In the genomic region with DNA sequence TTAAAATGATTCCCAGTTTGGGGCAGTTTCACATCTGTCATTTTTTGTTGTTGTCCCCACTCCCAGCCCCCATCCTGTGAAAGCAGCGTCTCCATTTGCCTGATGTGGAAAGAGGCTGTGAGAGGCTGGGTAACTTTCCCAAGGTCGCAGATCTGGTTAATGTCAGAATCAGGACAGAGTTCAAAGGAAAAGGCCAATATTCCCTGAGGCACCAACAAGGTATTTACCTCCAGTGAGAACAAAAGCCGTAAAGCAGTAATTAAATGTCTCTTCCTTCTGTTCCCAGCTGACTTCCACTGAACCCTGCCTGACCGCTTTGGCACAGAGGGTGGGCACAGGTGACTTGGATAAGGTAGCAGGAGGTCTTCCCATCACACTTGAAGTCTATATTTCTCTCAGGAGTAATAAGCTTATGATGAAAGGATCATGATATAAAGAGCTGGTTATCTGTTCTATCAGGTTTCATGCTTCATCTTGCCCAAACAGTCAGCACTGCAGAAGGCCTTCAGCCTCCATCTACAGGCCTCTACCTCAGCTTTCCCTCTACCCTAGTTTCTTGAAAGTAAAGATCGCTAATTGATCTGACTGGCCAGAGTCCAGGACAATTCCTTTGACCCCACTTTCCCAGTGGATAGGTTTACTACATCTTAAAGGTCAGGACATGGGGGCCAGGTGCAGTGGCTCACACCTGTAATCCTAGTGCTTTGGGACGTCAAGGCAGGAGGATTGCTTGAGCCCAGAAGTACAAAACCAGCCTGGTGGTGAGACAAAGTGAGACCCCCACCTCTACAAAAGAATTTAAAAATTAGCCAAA, we compare ENCODE assay signal across 9 cellular contexts. TPM values are rescaled to one million over a fixed set of nuclear protein-coding genes. Genes with fewer than 3 reads are reported as not detected.
DNase-seq lines count a peak whose midpoint lies in the region; ATAC-seq, FAIRE-seq and TF ChIP-seq lines count a peak whose summit lies in the region.
"Had no signal": no experiment of that assay in that cellular context is flagged by ENCODE, and none has a peak within 500 bp of the region (broad histone marks: within the 10 kb centered on the region; RNA-seq: fewer than 3 reads in every experiment).

No MANE protein-coding gene starts in this region.

- H3K27me3 ChIP-seq in HepG2 (ENCODE audit: control insufficient read depth in 1 of 2, insufficient read depth in 2 of 2, low read length in 2 of 2): no peaks in the 10 kb centered on the region

- H3K4me2 ChIP-seq in HepG2 (ENCODE audit: low read depth, low read length): peak overlapping the region; percentile 73

- H3K9me3 ChIP-seq in HepG2 (ENCODE audit: low read length): no peaks in the 10 kb centered on the region

- no peak overlapping the region for H2AFZ ChIP-seq in HepG2 (ENCODE audit: low read length)

- no peak for TF ChIP-seq POLR2A in HepG2 (IDR thresholded peaks at IDR 0.05; ENCODE audit: insufficient read depth in 1 of 2, low read depth in 2 of 2, low read length in 2 of 2)

- no peak for TF ChIP-seq RAD21 in HepG2 (CRISPR knock-in tag; IDR thresholded peaks at IDR 0.05)

- FAIRE-seq in HepG2 (lab: Jason Lieb, UNC): peak; percentile 72

- no peaks in the 10 kb centered on the region for H3K36me3 ChIP-seq in HepG2 (replicated peaks in 1 of 2; ENCODE audit: control insufficient read depth in 1 of 2, insufficient read depth in 2 of 2, low read length in 2 of 2)

- in situ Hi-C loops in astrocyte of the spinal cord (cut with HindIII; ENCODE audit: low sequenced_read_pairs) (no loop called here), HepG2 (cut with HindIII; ENCODE audit: extremely low pct_ligation_motif_present, low pct_unique_long_range_greater_than_20kb) (no loop called here)

- intact Hi-C loops in HepG2 (cut with micrococcal nuclease; ENCODE audit: unreplicated experiment): loop anchor here (10.0 kb wide), 1 partner anchor 426 kb away; no protein-coding TSS in a partner anchor

- peak overlapping the region; percentile 12 for H3K9ac ChIP-seq in HepG2 (ENCODE audit: insufficient read depth, low read depth, low read length)

- POLR2A ChIA-PET in HepG2 (lab: Yijun Ruan, JAX) (interaction anchor here (1.1 to 4.5 kb wide), 5 partner anchors 10 to 964 kb away, joined by 3 to 81 read pairs (median 3); a partner anchor contains a TSS), GM10248 (lab: Yijun Ruan, JAX) (no interaction called here)

- DNase-seq in NCI-H146 treated with DMSO at 0.1 percent for 48 hours (lab: John Stamatoyannopoulos, UW; ENCODE audit: unreplicated experiment) (peak; percentile 51), astrocyte of the spinal cord (ENCODE audit: low read depth, low spot score) (peak; percentile 47), HepG2 (ENCODE audit: low spot score) (peak; percentile 78), substantia nigra (lab: John Stamatoyannopoulos, UW) (no peak), GM10248 (ENCODE audit: extremely low spot score) (no peak)
- no peak for DNase-seq in activated CD4-positive, alpha-beta T cell treated with anti-CD3 and anti-CD28 coated beads for 1 hour
- DNase-seq: NCI-H187 had no signal

- no peaks in the 10 kb centered on the region for H3K79me2 ChIP-seq in HepG2 (ENCODE audit: insufficient read depth, low read length)

- no peak for TF ChIP-seq CTCF in astrocyte of the spinal cord (IDR thresholded peaks at IDR 0.05; ENCODE audit: low read depth, low read length)
- TF ChIP-seq CTCF in HepG2 (CRISPR knock-in tag; IDR thresholded peaks at IDR 0.05): no peak
- no peak for TF ChIP-seq CTCF in GM10248 (IDR thresholded peaks at IDR 0.05; ENCODE audit: control extremely low read depth, extremely low read depth, low read depth, missing control alignments)

- H3K4me1 ChIP-seq in HepG2 (ENCODE audit: insufficient read depth, low read length): peaks cover 61% of the 10 kb centered on the region

- H3K27ac ChIP-seq in HepG2 (ENCODE audit: extremely low read length, insufficient read depth, low read length): peak overlapping the region; percentile 58
- peak overlapping the region; percentile 83 for H3K27ac ChIP-seq in substantia nigra (ENCODE audit: low read depth, low read length, poor library complexity, severe bottlenecking)

- no peaks in the 10 kb centered on the region for H4K20me1 ChIP-seq in HepG2 (ENCODE audit: insufficient read depth, low read length)

- H3K4me3 ChIP-seq in astrocyte of the spinal cord (ENCODE audit: low read depth, low read length) (no peak overlapping the region), HepG2 (replicated peaks in 1 of 3; ENCODE audit: insufficient read depth in 1 of 3, low read depth in 2 of 3, low read length in 3 of 3) (peak overlapping the region in 2 of 3 experiments; percentile 7 to 35; a peak in 3 of 6 replicates)

- BruUV-seq in HepG2 (replicated peaks; lab: Mats Ljungman, UMichigan): no TSS peak

- peak in 1 of 2 experiments; percentile 82; a peak in 2 of 4 replicates for TF ChIP-seq EP300 in HepG2 (IDR thresholded peaks at IDR 0.05; ENCODE audit: low read depth in 2 of 2, low read length in 2 of 2)
- TF ChIP-seq EP300 in HepG2 (CRISPR knock-in tag; IDR thresholded peaks at IDR 0.05; ENCODE audit: borderline replicate concordance): no peak

- ATAC-seq in HepG2 (peak; percentile 59), GM21515 (IDR thresholded peaks at IDR 0.05; ENCODE audit: unreplicated experiment) (no peak), HG02970 (IDR thresholded peaks at IDR 0.05; ENCODE audit: low FRiP score, unreplicated experiment) (no peak)

- 10% methylated on average over 6 of the region's 6 CpGs for WGBS in HepG2 (ENCODE audit: low lambda C conversion rate)

- CTCF ChIA-PET in HepG2 (lab: Yijun Ruan, JAX; ENCODE audit: low intra/inter-chr PET ratio, low total read pairs): no interaction called here
- CTCF ChIA-PET in GM10248 (lab: Yijun Ruan, JAX): interaction anchor here (1.0 to 3.5 kb wide), 8 partner anchors 10 to 330 kb away, joined by 3 to 11 read pairs (median 5); a partner anchor contains a TSS

TF ChIP-seq in HepG2, 621 proteins besides CTCF, POLR2A, EP300 and RAD21 (continues in another document):
- TF ChIP-seq ZFP36L1 (CRISPR knock-in tag; IDR thresholded peaks at IDR 0.05) (0 out of 2 replicates have a peak, but pooled peaks have one; percentile 45), IRX3 (CRISPR knock-in tag; IDR thresholded peaks at IDR 0.05; ENCODE audit: borderline replicate concordance, low read depth) (0 out of 2 replicates have a peak, but pooled peaks have one; percentile 28), KDM6A (CRISPR knock-in tag; IDR thresholded peaks at IDR 0.05; ENCODE audit: low read depth) (peak; percentile 83), FOXO1 (CRISPR knock-in tag; IDR thresholded peaks at IDR 0.05) (peak; percentile 59; the same call in 1 of the 2 replicates), ONECUT2 (CRISPR knock-in tag; IDR thresholded peaks at IDR 0.05) (peak; percentile 34; the same call in 1 of the 2 replicates)

RNA-seq across cellular contexts. Expression of a gene that starts 9.4 kb away (rescaled TPM):
- total RNA-seq in HepG2 (2016; rRNA removed; fragmentation: Illumina TruSeq; extraction: Trizol): 0.35 TPM in 1 of 2 replicates, not detected in the other
- total RNA-seq in HepG2 (2016; cell fraction: cytosol; rRNA removed; fragmentation: Illumina TruSeq; extraction: Trizol; ENCODE audit: low read depth): 0.71 TPM in 1 of 2 replicates, not detected in the other
- total RNA-seq in HepG2 (2016; cell fraction: insoluble cytoplasmic fraction; rRNA removed; fragmentation: Illumina TruSeq; extraction: Trizol): not detected in 2 replicates
- total RNA-seq in HepG2 (2016; cell fraction: membrane; rRNA removed; fragmentation: Illumina TruSeq; extraction: Trizol): 0.31 and 0.48 TPM in 2 replicates
- not detected in 2 replicates for total RNA-seq in HepG2 (2016; cell fraction: nucleus; rRNA removed; fragmentation: Illumina TruSeq; extraction: Trizol)
- not detected in 2 replicates for polyA plus RNA-seq in HepG2 (2011; rRNA removed)
- polyA plus RNA-seq in HepG2 (2011; cell fraction: cytosol; rRNA removed): not detected in 2 replicates
- polyA plus RNA-seq in HepG2 (2011; cell fraction: nucleus; rRNA removed): 0.19 TPM in 1 of 2 replicates, not detected in the other
- polyA plus RNA-seq in HepG2 (2012): 0.24 TPM in 1 of 2 replicates, not detected in the other
- 0.69 and 0.77 TPM in 2 replicates for polyA plus RNA-seq in HepG2 (2016; cell fraction: cytosol; fragmentation: Illumina TruSeq; extraction: Trizol; ENCODE audit: low read depth)
- polyA plus RNA-seq in HepG2 (2016; cell fraction: insoluble cytoplasmic fraction; fragmentation: Illumina TruSeq; extraction: Trizol; ENCODE audit: low read depth): not detected in 2 replicates
- polyA plus RNA-seq in HepG2 (2016; cell fraction: membrane; fragmentation: Illumina TruSeq; extraction: Trizol; ENCODE audit: low read depth): 0.62 and 1.2 TPM in 2 replicates
- polyA plus RNA-seq in HepG2 (2016; cell fraction: nucleus; fragmentation: Illumina TruSeq; extraction: Trizol; ENCODE audit: insufficient read depth, low read depth): not detected in 2 replicates
- not detected in 2 replicates for polyA minus RNA-seq in HepG2 (2011; rRNA and poly(A)+ RNA removed; ENCODE audit: low replicate concordance)
- not detected in 2 replicates for polyA minus RNA-seq in HepG2 (2011; cell fraction: cytosol; rRNA and poly(A)+ RNA removed)
- polyA minus RNA-seq in HepG2 (2011; cell fraction: nucleus; rRNA and poly(A)+ RNA removed): 1.3 TPM in 1 of 2 replicates, not detected in the other

RNA-seq across cellular contexts. Expression of a gene that starts 45.0 kb away (rescaled TPM):
- 184 and 289 TPM in 2 replicates for total RNA-seq in HepG2 (2016; rRNA removed; fragmentation: Illumina TruSeq; extraction: Trizol)
- 17.9 and 18.3 TPM in 2 replicates for total RNA-seq in HepG2 (2016; cell fraction: cytosol; rRNA removed; fragmentation: Illumina TruSeq; extraction: Trizol; ENCODE audit: low read depth)
- total RNA-seq in HepG2 (2016; cell fraction: insoluble cytoplasmic fraction; rRNA removed; fragmentation: Illumina TruSeq; extraction: Trizol): 187 and 287 TPM in 2 replicates
- total RNA-seq in HepG2 (2016; cell fraction: membrane; rRNA removed; fragmentation: Illumina TruSeq; extraction: Trizol): 57.6 and 59.8 TPM in 2 replicates
- 207 and 235 TPM in 2 replicates for total RNA-seq in HepG2 (2016; cell fraction: nucleus; rRNA removed; fragmentation: Illumina TruSeq; extraction: Trizol)
- 127 and 132 TPM in 2 replicates for polyA plus RNA-seq in HepG2 (2011; rRNA removed)
- 79.2 and 136 TPM in 2 replicates for polyA plus RNA-seq in HepG2 (2011; cell fraction: cytosol; rRNA removed)
- polyA plus RNA-seq in HepG2 (2011; cell fraction: nucleus; rRNA removed): 35.8 and 50.3 TPM in 2 replicates
- 99.3 and 122 TPM in 2 replicates for polyA plus RNA-seq in HepG2 (2012)
- 34.0 and 44.2 TPM in 2 replicates for polyA plus RNA-seq in HepG2 (2016; cell fraction: cytosol; fragmentation: Illumina TruSeq; extraction: Trizol; ENCODE audit: low read depth)
- polyA plus RNA-seq in HepG2 (2016; cell fraction: insoluble cytoplasmic fraction; fragmentation: Illumina TruSeq; extraction: Trizol; ENCODE audit: low read depth): 136 and 153 TPM in 2 replicates
- 35.5 and 37.5 TPM in 2 replicates for polyA plus RNA-seq in HepG2 (2016; cell fraction: membrane; fragmentation: Illumina TruSeq; extraction: Trizol; ENCODE audit: low read depth)
- 257 and 263 TPM in 2 replicates for polyA plus RNA-seq in HepG2 (2016; cell fraction: nucleus; fragmentation: Illumina TruSeq; extraction: Trizol; ENCODE audit: insufficient read depth, low read depth)
- 118 and 499 TPM in 2 replicates for polyA minus RNA-seq in HepG2 (2011; rRNA and poly(A)+ RNA removed; ENCODE audit: low replicate concordance)
- polyA minus RNA-seq in HepG2 (2011; cell fraction: cytosol; rRNA and poly(A)+ RNA removed): 42.6 and 62.0 TPM in 2 replicates
- polyA minus RNA-seq in HepG2 (2011; cell fraction: nucleus; rRNA and poly(A)+ RNA removed): 31.4 and 43.6 TPM in 2 replicates

Comparison
In these comparisons a context has a peak if more than half of its experiments do, and no peak if none do; other contexts are left out.
1. DNase-seq: peak in NCI-H146 treated with DMSO at 0.1 percent for 48 hours (single experiment), astrocyte of the spinal cord (single experiment) and HepG2 (single experiment); none in substantia nigra (0 of 49), activated CD4-positive, alpha-beta T cell treated with anti-CD3 and anti-CD28 coated beads for 1 hour (single experiment) and GM10248 (single experiment).